In genomic region chr14:58298880-58299664, GRCh38 we compare ENCODE assay signal across 8 cellular contexts. TPM values are rescaled to one million over a fixed set of nuclear protein-coding genes. Genes with fewer than 3 reads are reported as not detected.
A peak's percentile ranks its signal among the peaks of the same experiment; 100 is the strongest.
DNase-seq lines count a peak whose midpoint lies in the region.

No MANE protein-coding gene starts in this region.

- H3K4me3 Mint-ChIP-seq in activated CD4-positive, alpha-beta memory T cell treated with anti-CD3 and anti-CD28 coated beads for 36 hours = peak overlapping the region; percentile 93

- CTCF ChIA-PET in activated CD4-positive, alpha-beta memory T cell treated with anti-CD3 and anti-CD28 coated beads for 36 hours (lab: Charles Lee) = interaction anchor here (0.7 to 1.2 kb wide), 2 partner anchors 55 to 97 kb away, joined by 4 to 5 read pairs; partner anchors contain the start of genes PSMA3 and TOMM20L

- intact Hi-C loops in activated CD4-positive, alpha-beta memory T cell treated with anti-CD3 and anti-CD28 coated beads for 36 hours (cut with micrococcal nuclease) = loop anchor here (1.0 to 10.0 kb wide), 11 partner anchors 18 to 1796 kb away; partner anchors contain the start of genes ACTR10, AP5M1, ARMH4 and EXOC5

- H3K27ac Mint-ChIP-seq in activated CD4-positive, alpha-beta memory T cell treated with anti-CD3 and anti-CD28 coated beads for 36 hours = peak overlapping the region; percentile 87

- H3K4me1 ChIP-seq in effector memory CD4-positive, alpha-beta T cell (ENCODE audit: control insufficient read depth, insufficient read depth, low read length, poor library complexity, severe bottlenecking) = peaks cover 19% of the 10 kb centered on the region

- DNase-seq in NCI-H82 (lab: John Stamatoyannopoulos, UW) (peak; percentile 43), NCI-H82 treated with DMSO at 0.1 percent for 48 hours (lab: John Stamatoyannopoulos, UW; ENCODE audit: unreplicated experiment) (no peak), HuH-7 (ENCODE audit: low spot score) (peak; percentile 39), medulla oblongata (ENCODE audit: extremely low spot score) (peak; percentile 36), dedifferentiated amniotic fluid mesenchymal stem cell (ENCODE audit: extremely low spot score) (no peak)
- DNase-seq in activated CD4-positive, alpha-beta memory T cell treated with anti-CD3 and anti-CD28 coated beads for 36 hours = peak; percentile 62
- DNase-seq in effector memory CD4-positive, alpha-beta T cell = peak; percentile 12 to 31 (median 20)
- peak; percentile 16 for DNase-seq in stimulated activated CD8-positive, alpha-beta memory T cell treated with anti-CD3 and anti-CD28 coated beads, Interleukin-7, amount 100 ng/mL, for 24 hours (ENCODE audit: low read depth)

- H3K27me3 ChIP-seq in effector memory CD4-positive, alpha-beta T cell (replicated peaks; ENCODE audit: control insufficient read depth, insufficient read depth, low read length, poor library complexity, severe bottlenecking) = no peaks in the 10 kb centered on the region

- H3K27me3 Mint-ChIP-seq in activated CD4-positive, alpha-beta memory T cell treated with anti-CD3 and anti-CD28 coated beads for 36 hours = no peaks in the 10 kb centered on the region

- H3K9me3 Mint-ChIP-seq in activated CD4-positive, alpha-beta memory T cell treated with anti-CD3 and anti-CD28 coated beads for 36 hours = no peaks in the 10 kb centered on the region

- H3K4me1 Mint-ChIP-seq in activated CD4-positive, alpha-beta memory T cell treated with anti-CD3 and anti-CD28 coated beads for 36 hours (ENCODE audit: low read depth) = peaks cover 34% of the 10 kb centered on the region

- peaks cover 15% of the 10 kb centered on the region for H3K36me3 ChIP-seq in effector memory CD4-positive, alpha-beta T cell (ENCODE audit: control insufficient read depth, insufficient read depth, low read length)

- no peaks in the 10 kb centered on the region for H3K9me3 ChIP-seq in effector memory CD4-positive, alpha-beta T cell (ENCODE audit: control insufficient read depth, low read length)

- peak overlapping the region; percentile 85 for H3K27ac ChIP-seq in effector memory CD4-positive, alpha-beta T cell (ENCODE audit: insufficient read depth, low read length, poor library complexity, severe bottlenecking)

- POLR2A ChIA-PET in activated CD4-positive, alpha-beta memory T cell treated with anti-CD3 and anti-CD28 coated beads for 36 hours (lab: Charles Lee) = interaction anchor here (0.5 to 3.6 kb wide), 12 partner anchors 8 to 131 kb away, joined by 3 to 37 read pairs (median 5); partner anchors contain the start of genes KIAA0586, PSMA3 and TIMM9

- peak overlapping the region; percentile 81 for H3K4me3 ChIP-seq in effector memory CD4-positive, alpha-beta T cell (ENCODE audit: insufficient read depth, low read depth, low read length, poor library complexity, severe bottlenecking)

- peaks cover 33% of the 10 kb centered on the region for H3K36me3 Mint-ChIP-seq in activated CD4-positive, alpha-beta memory T cell treated with anti-CD3 and anti-CD28 coated beads for 36 hours

RNA-seq across cellular contexts. Expression of gene ARID4A, which starts 0.7 kb away (rescaled TPM):
- 10 to 100 TPM; 24.1 to 28.1 TPM for total RNA-seq in activated CD4-positive, alpha-beta memory T cell treated with anti-CD3 and anti-CD28 coated beads for 36 hours

RNA-seq across cellular contexts. Expression of gene PSMA3, which starts 54.4 kb away (rescaled TPM):
- 100 to 1,000 TPM; 349 to 355 TPM for total RNA-seq in activated CD4-positive, alpha-beta memory T cell treated with anti-CD3 and anti-CD28 coated beads for 36 hours

Comparison
In these comparisons a context has a peak if more than half of its experiments do, and no peak if none do; other contexts are left out.
1. DNase-seq: peak in NCI-H82 (single experiment), HuH-7 (single experiment), activated CD4-positive, alpha-beta memory T cell treated with anti-CD3 and anti-CD28 coated beads for 36 hours (single experiment), effector memory CD4-positive, alpha-beta T cell (3 of 3), medulla oblongata (single experiment) and stimulated activated CD8-positive, alpha-beta memory T cell treated with anti-CD3 and anti-CD28 coated beads, Interleukin-7, amount 100 ng/mL, for 24 hours (single experiment); none in NCI-H82 treated with DMSO at 0.1 percent for 48 hours (single experiment) and dedifferentiated amniotic fluid mesenchymal stem cell (single experiment).